ENCODE assay signal across 21 cellular contexts in genomic region chr22:43521716-43522115, GRCh38.
"Had no signal": no experiment of that assay in that cellular context is flagged by ENCODE, and none has a peak within 500 bp of the region (broad histone marks: within the 10 kb centered on the region; RNA-seq: fewer than 3 reads in every experiment).

No MANE protein-coding gene starts in this region.

- DNase-seq: activated CD4-positive, alpha-beta T cell treated with anti-CD3 and anti-CD28 coated beads for 1 hour; activated CD4-positive, alpha-beta T cell treated with anti-CD3 and anti-CD28 coated beads, Interleukin-2, amount 50 U/mL, for 48 hours; activated naive CD4-positive, alpha-beta T cell; activated naive CD8-positive, alpha-beta T cell treated with anti-CD3 and anti-CD28 coated beads for 36 hours; activated T-cell treated with anti-CD3 and anti-CD28 coated beads for 4 hours; amniotic stem cell; caudate nucleus; endodermal cell; erythroblast; heart right ventricle; left cardiac atrium; natural killer cell; pancreas; stimulated activated CD4-positive, alpha-beta T cell treated with anti-CD3 and anti-CD28 coated beads, Interleukin-12 subunit alpha, Interleukin-12 subunit beta, amount 100 ng/mL, for 4 hours; stimulated activated CD4-positive, alpha-beta T cell treated with anti-CD3 and anti-CD28 coated beads, Interleukin-1b, Interleukin-23, amount 100 ng/mL, for 48 hours; stimulated activated CD8-positive, alpha-beta memory T cell treated with anti-CD3 and anti-CD28 coated beads, Interleukin-4, amount 100 ng/mL, for 48 hours; stimulated activated naive CD4-positive, alpha-beta T cell; thyroid gland; WERI-Rb-1 had no signal

- H3K27me3 ChIP-seq: thyroid gland had no signal

- H3K9me3 ChIP-seq: gastroesophageal sphincter, heart right ventricle, neutrophil, pancreas, thyroid gland had no signal

- ATAC-seq: gastroesophageal sphincter, heart right ventricle, left cardiac atrium, natural killer cell, pancreas had no signal

- H3K4me3 ChIP-seq: gastroesophageal sphincter, heart right ventricle, pancreas, thyroid gland had no signal

- H3K4me1 ChIP-seq: gastroesophageal sphincter, heart right ventricle, pancreas had no signal

- H3K27ac ChIP-seq: gastroesophageal sphincter, heart right ventricle, neutrophil, pancreas, thyroid gland, WERI-Rb-1 had no signal

- H3K36me3 ChIP-seq: gastroesophageal sphincter, heart right ventricle, neutrophil, pancreas, thyroid gland, WERI-Rb-1 had no signal
